In the genomic region with DNA sequence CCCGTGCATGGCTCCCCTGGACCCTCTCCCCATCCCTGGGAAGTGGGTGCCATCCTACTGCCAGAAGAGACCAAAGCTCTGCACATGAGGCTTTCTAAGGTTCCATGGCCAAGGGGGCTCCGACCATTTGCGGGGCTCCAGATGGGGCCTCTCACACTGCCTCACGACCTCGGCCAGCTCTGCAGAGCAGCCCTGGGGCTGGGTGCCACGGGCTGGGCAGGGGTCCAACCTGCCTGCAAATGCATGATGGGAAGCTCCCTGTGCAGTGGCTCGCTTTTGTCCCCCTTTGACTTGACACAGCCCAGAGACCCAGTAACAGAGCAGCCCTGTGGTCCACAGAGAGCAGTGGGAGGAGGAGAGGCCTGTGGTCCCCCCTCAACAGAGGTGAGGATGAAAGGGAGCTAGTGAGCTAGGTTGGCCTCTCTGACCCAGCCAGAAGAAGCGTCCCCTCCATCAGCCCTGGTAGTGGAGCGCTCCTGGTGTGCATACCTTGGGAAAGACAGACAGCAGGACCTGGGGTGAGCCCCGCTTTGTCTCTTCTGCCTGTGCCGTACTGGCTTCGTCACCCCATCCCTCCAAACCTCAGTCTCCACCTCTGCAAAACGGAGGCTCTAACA, we compare ENCODE assay signal across 31 cellular contexts.
"Had no signal": no experiment of that assay in that cellular context is flagged by ENCODE, and none has a peak within 500 bp of the region (broad histone marks: within the 10 kb centered on the region; RNA-seq: fewer than 3 reads in every experiment).

No MANE protein-coding gene starts in this region.

- H3K27ac ChIP-seq: SJCRH30, SK-N-MC had no signal

- H3K27me3 Mint-ChIP-seq: activated CD4-positive, alpha-beta memory T cell treated with anti-CD3 and anti-CD28 coated beads, Interleukin-2, amount 10 ng/mL, durations not matched to agents 7 days and 5 days; activated CD8-positive, alpha-beta memory T cell treated with anti-CD3 and anti-CD28 coated beads, Interleukin-2, amount 10 ng/mL, durations not matched to agents 7 days and 5 days; activated naive CD4-positive, alpha-beta T cell treated with anti-CD3 and anti-CD28 coated beads, Interleukin-2, amount 10 ng/mL, durations not matched to agents 7 days and 5 days; activated naive CD8-positive, alpha-beta T cell had no signal

- H3K9me3 ChIP-seq: MG63, SJCRH30 had no signal

- H3K4me1 Mint-ChIP-seq: activated B cell treated with CpG ODN at 0.5 μM for 24 hours; activated CD4-positive, alpha-beta memory T cell treated with anti-CD3 and anti-CD28 coated beads, Interleukin-2, amount 10 ng/mL, durations not matched to agents 7 days and 5 days; activated CD8-positive, alpha-beta memory T cell treated with anti-CD3 and anti-CD28 coated beads, Interleukin-2, amount 10 ng/mL, durations not matched to agents 7 days and 5 days; activated naive CD4-positive, alpha-beta T cell treated with anti-CD3 and anti-CD28 coated beads, Interleukin-2, amount 10 ng/mL, durations not matched to agents 7 days and 5 days; activated naive CD8-positive, alpha-beta T cell treated with anti-CD3 and anti-CD28 coated beads, Interleukin-2, amount 50 U/mL, for 24 hours had no signal

- H3K4me3 ChIP-seq: MG63, SJCRH30, SK-N-MC had no signal

- H3K36me3 Mint-ChIP-seq: activated CD8-positive, alpha-beta memory T cell treated with anti-CD3 and anti-CD28 coated beads, Interleukin-2, amount 10 ng/mL, durations not matched to agents 7 days and 5 days; activated naive CD4-positive, alpha-beta T cell treated with anti-CD3 and anti-CD28 coated beads, Interleukin-2, amount 10 ng/mL, durations not matched to agents 7 days and 5 days; activated naive CD8-positive, alpha-beta T cell; brain had no signal

- H3K9me3 Mint-ChIP-seq: activated B cell treated with CpG ODN at 0.5 μM for 24 hours; activated CD4-positive, alpha-beta memory T cell treated with anti-CD3 and anti-CD28 coated beads, Interleukin-2, amount 10 ng/mL, durations not matched to agents 7 days and 5 days; activated naive CD4-positive, alpha-beta T cell treated with anti-CD3 and anti-CD28 coated beads, Interleukin-2, amount 10 ng/mL, durations not matched to agents 7 days and 5 days; activated naive CD8-positive, alpha-beta T cell treated with anti-CD3 and anti-CD28 coated beads, Interleukin-2, amount 50 U/mL, for 24 hours; T-helper 1 cell treated with Interleukin-12 subunit alpha and Interleukin-12 subunit beta and Interleukin-4 antibody, amounts not matched to agents 30 μg/mL and 1 μg/mL, for 36 hours; T-helper 2 cell treated with Interferon-gamma antibody and Interleukin-4, amounts not matched to agents 5 μg/mL and 100 μg/mL, for 36 hours had no signal

- DNase-seq: activated B cell treated with CpG ODN at 0.5 μM for 24 hours; activated CD4-positive, alpha-beta memory T cell treated with anti-CD3 and anti-CD28 coated beads, Interleukin-2, amount 10 ng/mL, durations not matched to agents 7 days and 5 days; activated CD4-positive, alpha-beta T cell treated with anti-CD3 and anti-CD28 coated beads for 4 hours; activated CD4-positive, alpha-beta T cell treated with anti-CD3 and anti-CD28 coated beads, Interleukin-2, amount 50 U/mL, for 1 hour; activated CD4-positive, CD25-positive, alpha-beta regulatory T cell treated with anti-CD3 and anti-CD28 coated beads, Interleukin-2, amount 50 U/mL, for 72 hours; activated CD8-positive, alpha-beta memory T cell treated with anti-CD3 and anti-CD28 coated beads for 24 hours; activated CD8-positive, alpha-beta memory T cell treated with anti-CD3 and anti-CD28 coated beads, Interleukin-2, amount 10 ng/mL, durations not matched to agents 7 days and 5 days; activated gamma-delta T cell; activated naive CD4-positive, alpha-beta T cell treated with anti-CD3 and anti-CD28 coated beads, Interleukin-2, amount 10 ng/mL, durations not matched to agents 7 days and 5 days; activated naive CD8-positive, alpha-beta T cell treated with anti-CD3 and anti-CD28 coated beads, Interleukin-2, amount 50 U/mL, for 24 hours; activated T-cell treated with anti-CD3 and anti-CD28 coated beads, Interleukin-2, amount 50 U/mL, for 48 hours; Kasumi-1; KG1; MG63; NCI-H1048; NCI-H1105 treated with DMSO at 0.1 percent for 48 hours; NCI-H1436; NCI-H1694; NCI-H1930; NCI-H2081 treated with DMSO at 0.1 percent for 48 hours; NCI-H226; NCI-H446 treated with DMSO at 0.1 percent for 48 hours; NCI-H524; SHP77; SJCRH30 had no signal

- ATAC-seq: activated CD8-positive, alpha-beta memory T cell treated with anti-CD3 and anti-CD28 coated beads, Interleukin-2, amount 10 ng/mL, durations not matched to agents 7 days and 5 days; activated naive CD8-positive, alpha-beta T cell treated with anti-CD3 and anti-CD28 coated beads, Interleukin-2, amount 50 U/mL, for 24 hours; Panc1 had no signal

- H3K27me3 ChIP-seq: MG63, SJCRH30 had no signal

- H3K4me3 Mint-ChIP-seq: activated B cell treated with CpG ODN at 0.5 μM for 24 hours; activated CD4-positive, alpha-beta memory T cell treated with anti-CD3 and anti-CD28 coated beads, Interleukin-2, amount 10 ng/mL, durations not matched to agents 7 days and 5 days; activated CD8-positive, alpha-beta memory T cell treated with anti-CD3 and anti-CD28 coated beads, Interleukin-2, amount 10 ng/mL, durations not matched to agents 7 days and 5 days; activated naive CD4-positive, alpha-beta T cell treated with anti-CD3 and anti-CD28 coated beads, Interleukin-2, amount 10 ng/mL, durations not matched to agents 7 days and 5 days; activated naive CD8-positive, alpha-beta T cell; activated naive CD8-positive, alpha-beta T cell treated with anti-CD3 and anti-CD28 coated beads, Interleukin-2, amount 50 U/mL, for 24 hours; brain; T-helper 1 cell treated with Interleukin-12 subunit alpha and Interleukin-12 subunit beta and Interleukin-4 antibody, amounts not matched to agents 30 μg/mL and 1 μg/mL, for 36 hours; T-helper 2 cell treated with Interferon-gamma antibody and Interleukin-4, amounts not matched to agents 5 μg/mL and 100 μg/mL, for 36 hours had no signal

- H3K27ac Mint-ChIP-seq: activated B cell treated with CpG ODN at 0.5 μM for 24 hours; activated CD4-positive, alpha-beta memory T cell treated with anti-CD3 and anti-CD28 coated beads, Interleukin-2, amount 10 ng/mL, durations not matched to agents 7 days and 5 days; activated CD8-positive, alpha-beta memory T cell treated with anti-CD3 and anti-CD28 coated beads, Interleukin-2, amount 10 ng/mL, durations not matched to agents 7 days and 5 days; activated naive CD4-positive, alpha-beta T cell treated with anti-CD3 and anti-CD28 coated beads, Interleukin-2, amount 10 ng/mL, durations not matched to agents 7 days and 5 days; activated naive CD8-positive, alpha-beta T cell; activated naive CD8-positive, alpha-beta T cell treated with anti-CD3 and anti-CD28 coated beads, Interleukin-2, amount 50 U/mL, for 24 hours; T-helper 1 cell treated with Interleukin-12 subunit alpha and Interleukin-12 subunit beta and Interleukin-4 antibody, amounts not matched to agents 30 μg/mL and 1 μg/mL, for 36 hours; T-helper 2 cell treated with Interferon-gamma antibody and Interleukin-4, amounts not matched to agents 5 μg/mL and 100 μg/mL, for 36 hours had no signal

- H3K36me3 ChIP-seq: MG63, SJCRH30 had no signal
